Comparison of ENCODE assay signal across 16 cellular contexts in the genomic region with DNA sequence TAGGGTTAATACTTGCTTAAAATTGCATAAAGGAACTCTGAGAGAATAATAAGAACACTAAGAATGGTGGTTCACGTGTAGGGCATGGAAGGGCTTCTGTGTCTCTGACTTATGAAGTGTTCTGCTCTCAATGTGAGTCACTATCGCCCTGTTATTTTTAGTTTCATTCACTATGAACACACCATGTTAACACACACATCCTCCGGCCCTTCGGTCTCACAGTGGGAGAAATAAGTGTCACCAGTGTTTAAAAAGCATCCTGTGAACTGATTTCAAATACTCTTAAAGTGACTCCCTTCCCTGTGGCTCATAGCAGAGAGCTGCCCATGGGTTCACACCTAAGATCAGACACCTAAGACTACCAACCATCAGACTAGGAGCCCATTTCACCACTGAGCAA. TPM values are rescaled to one million over a fixed set of nuclear protein-coding genes. Genes with fewer than 3 reads are reported as not detected.
A peak's percentile ranks its signal among the peaks of the same experiment; 100 is the strongest.
DNase-seq lines count a peak whose midpoint lies in the region; ATAC-seq and TF ChIP-seq lines count a peak whose summit lies in the region.
"Had no signal": no experiment of that assay in that cellular context is flagged by ENCODE, and none has a peak within 500 bp of the region (broad histone marks: within the 10 kb centered on the region; RNA-seq: fewer than 3 reads in every experiment).

No MANE protein-coding gene starts in this region.

- no peak for TF ChIP-seq CTCF in endothelial cell (IDR thresholded peaks at IDR 0.05; ENCODE audit: unreplicated experiment)

- no peaks in the 10 kb centered on the region for H3K4me1 Mint-ChIP-seq in endothelial cell (ENCODE audit: unreplicated experiment)

- no peaks in the 10 kb centered on the region for H3K36me3 Mint-ChIP-seq in endothelial cell (ENCODE audit: low read depth, unreplicated experiment)

- no peak overlapping the region for H3K4me3 Mint-ChIP-seq in endothelial cell (ENCODE audit: unreplicated experiment)

- ATAC-seq in GM18499 (IDR thresholded peaks at IDR 0.05; ENCODE audit: insufficient read depth, unreplicated experiment) = peak; percentile 44
- ATAC-seq in GM21390 (IDR thresholded peaks at IDR 0.05; ENCODE audit: unreplicated experiment) = peak; percentile 55
- ATAC-seq in HG03442 (IDR thresholded peaks at IDR 0.05; ENCODE audit: unreplicated experiment) = peak; percentile 44
- ATAC-seq in HG03378 (IDR thresholded peaks at IDR 0.05; ENCODE audit: unreplicated experiment) = no peak
- ATAC-seq: left colon, PC-3 had no signal

- no peaks in the 10 kb centered on the region for H3K9me3 Mint-ChIP-seq in endothelial cell (ENCODE audit: unreplicated experiment)

- no peak overlapping the region for H3K27ac Mint-ChIP-seq in endothelial cell (ENCODE audit: unreplicated experiment)

- DNase-seq in hepatic stellate cell (ENCODE audit: low spot score) = peak; percentile 12
- DNase-seq in AG08396 (ENCODE audit: low spot score) = no peak
- DNase-seq in T1000 (lab: John Stamatoyannopoulos, UW) = no peak
- DNase-seq in endothelial cell (ENCODE audit: low spot score) = no peak
- DNase-seq: Karpas-422; left colon; NCI-H2029; NCI-H526; PC-3; SK-N-SH; stimulated activated CD4-positive, alpha-beta T cell treated with anti-CD3 and anti-CD28 coated beads, Interleukin-15, amount 100 ng/mL, for 24 hours had no signal

- no peaks in the 10 kb centered on the region for H3K27me3 Mint-ChIP-seq in endothelial cell (ENCODE audit: unreplicated experiment)

RNA-seq across cellular contexts. Expression of a gene that starts 33.8 kb away (rescaled TPM):
- not detected for total RNA-seq in endothelial cell (ENCODE audit: unreplicated experiment)
- total RNA-seq: PC-3, pulmonary artery endothelial cell had no signal

RNA-seq across cellular contexts. Expression of a gene that starts 58.2 kb away (rescaled TPM):
- not detected for total RNA-seq in endothelial cell (ENCODE audit: unreplicated experiment)
- total RNA-seq: pulmonary artery endothelial cell had no signal
